15 cellular contexts compared by ENCODE assay signal in the genomic region with DNA sequence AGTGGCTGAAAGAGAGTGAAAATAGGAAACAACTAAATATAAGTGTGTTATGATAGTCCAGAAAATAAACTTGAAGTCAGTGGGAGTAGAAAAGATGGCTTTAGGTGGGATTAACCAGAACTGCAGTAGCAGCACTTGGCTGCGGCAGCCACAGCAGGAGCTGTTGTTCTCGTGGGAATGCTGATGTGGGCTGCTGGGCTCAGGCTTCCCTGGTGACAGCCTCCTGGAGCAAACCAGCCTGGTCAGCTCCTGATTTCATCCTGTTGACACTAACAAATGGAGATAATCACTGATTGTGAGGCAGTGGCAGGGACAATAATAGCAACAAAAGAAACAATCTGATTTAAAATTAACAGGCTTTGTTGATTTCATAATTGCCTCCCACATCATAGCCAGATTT.
A peak's percentile ranks its signal among the peaks of the same experiment; 100 is the strongest.
DNase-seq lines count a peak whose midpoint lies in the region; ATAC-seq, FAIRE-seq and TF ChIP-seq lines count a peak whose summit lies in the region.
"Had no signal": no experiment of that assay in that cellular context is flagged by ENCODE, and none has a peak within 500 bp of the region (broad histone marks: within the 10 kb centered on the region; RNA-seq: fewer than 3 reads in every experiment).

No MANE protein-coding gene starts in this region.

- H3K56ac ChIP-seq in H9 (ENCODE audit: insufficient read length, low read depth, low read length) (no peak overlapping the region), H1 (replicated peaks; ENCODE audit: insufficient read length, low read depth, low read length) (no peak overlapping the region)

- no peak overlapping the region for H2BK120ac ChIP-seq in H9 (ENCODE audit: low read depth, low read length, poor library complexity, severe bottlenecking)
- H2BK120ac ChIP-seq in H1 (replicated peaks; ENCODE audit: low read depth, low read length): no peak overlapping the region
- H2BK120ac ChIP-seq in mesenchymal stem cell (ENCODE audit: low read depth, low read length): no peak overlapping the region

- no peak overlapping the region for H3K4ac ChIP-seq in H9 (ENCODE audit: low read depth, low read length)
- H3K4ac ChIP-seq in H1 (replicated peaks; ENCODE audit: insufficient read length, low read depth, low read length): no peak overlapping the region
- no peak overlapping the region for H3K4ac ChIP-seq in mesenchymal stem cell (ENCODE audit: low read depth in 1 of 2, low read length in 2 of 2)

- H3K9me3 Mint-ChIP-seq in H9: no peaks in the 10 kb centered on the region
- H3K9me3 Mint-ChIP-seq: activated CD8-positive, alpha-beta T cell treated with anti-CD3 and anti-CD28 coated beads for 36 hours; stimulated activated naive B cell treated with anti-CD40 and anti-IgM and Interleukin-4, amounts not matched to agents 10 μg/mL and 1 μg/mL and 100 μg/mL, for 72 hours had no signal

- no peaks in the 10 kb centered on the region for H3K4me1 ChIP-seq in A549
- peaks cover 11% of the 10 kb centered on the region; the same call in 1 of the 2 replicates for H3K4me1 ChIP-seq in H9 (ENCODE audit: insufficient read depth, low read length)
- H3K4me1 ChIP-seq in H1 (replicated peaks in 1 of 4; ENCODE audit: control insufficient read depth in 3 of 4, insufficient read depth in 4 of 4, low read length in 3 of 4): peaks cover 16 to 29% (median 24%) of the 10 kb centered on the region in 4 experiments
- H3K4me1 ChIP-seq in mesenchymal stem cell (ENCODE audit: control insufficient read depth, insufficient read depth, low read depth, low read length): peaks cover 8% of the 10 kb centered on the region
- H3K4me1 ChIP-seq in SJCRH30: no peaks in the 10 kb centered on the region
- no peaks in the 10 kb centered on the region for H3K4me1 ChIP-seq in PC-9 (replicated peaks; ENCODE audit: insufficient read depth)

- TF ChIP-seq POLR2A in A549 (IDR thresholded peaks at IDR 0.05; ENCODE audit: low read length) (no peak), H1 (IDR thresholded peaks at IDR 0.05; ENCODE audit: control extremely low read depth in 1 of 2, low read depth in 2 of 2, low read length in 2 of 2) (no peak)

- H4K91ac ChIP-seq in H9 (ENCODE audit: insufficient read length, low read depth, low read length) (no peak overlapping the region), H1 (replicated peaks; ENCODE audit: insufficient read length, low read length) (no peak overlapping the region), mesenchymal stem cell (ENCODE audit: low read length) (no peak overlapping the region)

- H3K4me2 ChIP-seq in A549: no peak overlapping the region
- H3K4me2 ChIP-seq in H9 (ENCODE audit: insufficient read depth, insufficient read length, low read length): no peak overlapping the region
- H3K4me2 ChIP-seq in H1 (ENCODE audit: insufficient read depth in 1 of 2, low read depth in 2 of 2, low read length in 2 of 2): peak overlapping the region in 1 of 2 experiments; percentile 31; a peak in 2 of 4 replicates
- no peak overlapping the region for H3K4me2 ChIP-seq in mesenchymal stem cell (ENCODE audit: low read length, poor library complexity, severe bottlenecking)
- no peak overlapping the region for H3K4me2 ChIP-seq in PC-9

- no peaks in the 10 kb centered on the region for H3K27me3 ChIP-seq in H9 (ENCODE audit: insufficient read depth, low read length)
- H3K27me3 ChIP-seq in H1 (replicated peaks in 1 of 4; ENCODE audit: control insufficient read depth in 3 of 4, extremely low read depth in 1 of 4, insufficient read depth in 3 of 4, low read length in 3 of 4): no peaks in the 10 kb centered on the region
- H3K27me3 ChIP-seq in mesenchymal stem cell (ENCODE audit: control insufficient read depth in 1 of 2, insufficient read depth in 1 of 2, low read length in 2 of 2): no peaks in the 10 kb centered on the region
- no peaks in the 10 kb centered on the region for H3K27me3 ChIP-seq in SJCRH30
- no peaks in the 10 kb centered on the region for H3K27me3 ChIP-seq in PC-9 (ENCODE audit: insufficient read depth, low read depth)
- H3K27me3 ChIP-seq: left lung had no signal

- H2BK5ac ChIP-seq in H9 (ENCODE audit: insufficient read length, low read length): no peak overlapping the region
- H2BK5ac ChIP-seq in H1 (ENCODE audit: low read depth, low read length): no peak overlapping the region; the same call in 1 of the 2 replicates
- H2BK5ac ChIP-seq in mesenchymal stem cell (ENCODE audit: low read depth, low read length, poor library complexity, severe bottlenecking): no peak overlapping the region

- H3K79me2 ChIP-seq in H9 (ENCODE audit: insufficient read depth, low read length): peaks cover 6% of the 10 kb centered on the region; the same call in 1 of the 2 replicates
- peaks cover 0 to 62% of the 10 kb centered on the region in 2 experiments; a peak in 2 of 4 replicates for H3K79me2 ChIP-seq in H1 (ENCODE audit: control insufficient read depth in 1 of 2, insufficient read depth in 2 of 2, low read length in 2 of 2)
- H3K79me2 ChIP-seq in PC-9 (ENCODE audit: low read depth): peaks cover 17% of the 10 kb centered on the region

- H2BK20ac ChIP-seq in H9 (ENCODE audit: low read depth, low read length, poor library complexity, severe bottlenecking) (no peak overlapping the region), H1 (ENCODE audit: low read length) (no peak overlapping the region)

- H4K8ac ChIP-seq in H9 (replicated peaks; ENCODE audit: insufficient read length, low read depth, low read length): no peak overlapping the region
- no peak overlapping the region for H4K8ac ChIP-seq in H1 (ENCODE audit: extremely low read depth, insufficient read depth, low read length)
- H4K8ac ChIP-seq in mesenchymal stem cell (ENCODE audit: low read length): no peak overlapping the region

- ATAC-seq in A549: peak; percentile 40 to 46; a peak in 3 of 6 replicates
- no peak for ATAC-seq in HG03442 (IDR thresholded peaks at IDR 0.05; ENCODE audit: unreplicated experiment)
- ATAC-seq: activated CD8-positive, alpha-beta T cell treated with anti-CD3 and anti-CD28 coated beads for 36 hours; left lung; stimulated activated naive B cell treated with anti-CD40 and anti-IgM and Interleukin-4, amounts not matched to agents 10 μg/mL and 1 μg/mL and 100 μg/mL, for 72 hours had no signal

- H3K27ac ChIP-seq in A549: no peak overlapping the region
- no peak overlapping the region for H3K27ac ChIP-seq in H9 (ENCODE audit: insufficient read length, low read depth, low read length)
- no peak overlapping the region for H3K27ac ChIP-seq in H1 (ENCODE audit: low read depth, low read length)
- H3K27ac ChIP-seq in mesenchymal stem cell (ENCODE audit: low read length, poor library complexity, severe bottlenecking): no peak overlapping the region
- no peak overlapping the region for H3K27ac ChIP-seq in SJCRH30
- no peak overlapping the region for H3K27ac ChIP-seq in PC-9
- H3K27ac ChIP-seq: left lung, parathyroid adenoma had no signal

- TF ChIP-seq EP300 in A549 (IDR thresholded peaks at IDR 0.05): no peak
- no peak for TF ChIP-seq EP300 in H1 (IDR thresholded peaks at IDR 0.05; ENCODE audit: borderline replicate concordance in 1 of 2, low read depth in 2 of 2, low read length in 2 of 2)

- H2BK12ac ChIP-seq in H9 (ENCODE audit: insufficient read length, low read depth, low read length) (no peak overlapping the region), H1 (ENCODE audit: low read depth, low read length) (peak overlapping the region; percentile 60; the same call in 1 of the 2 replicates), mesenchymal stem cell (ENCODE audit: low read length in 2 of 2) (no peak overlapping the region)

- H3K36me3 ChIP-seq in H1 (ENCODE audit: control insufficient read depth in 2 of 4, insufficient read depth in 4 of 4, low read length in 3 of 4) (no peaks in the 10 kb centered on the region; a peak in 1 of 8 replicates), mesenchymal stem cell (ENCODE audit: control insufficient read depth in 1 of 2, insufficient read depth in 2 of 2, low read depth in 1 of 2, low read length in 2 of 2) (no peaks in the 10 kb centered on the region), SJCRH30 (no peaks in the 10 kb centered on the region), PC-9 (ENCODE audit: low read depth) (no peaks in the 10 kb centered on the region)
- H3K36me3 ChIP-seq: left lung had no signal

- no peak overlapping the region for H2AFZ ChIP-seq in H9 (ENCODE audit: low read length)
- no peak overlapping the region for H2AFZ ChIP-seq in H1 (ENCODE audit: low read length)
- H2AFZ ChIP-seq in mesenchymal stem cell (ENCODE audit: low read depth, low read length): no peak overlapping the region
- no peak overlapping the region for H2AFZ ChIP-seq in PC-9
- H2AFZ ChIP-seq: parathyroid adenoma had no signal

- CTCF ChIA-PET in A549 (lab: Yijun Ruan, JAX): no interaction called here
- CTCF ChIA-PET in H1 (lab: Charles Lee; ENCODE audit: partially characterized antibody): interaction anchor here (0.8 to 1.8 kb wide), 5 partner anchors 16 to 142 kb away, joined by 3 to 7 read pairs (median 3); no protein-coding TSS in a partner anchor
- CTCF ChIA-PET in PC-9 (lab: Charles Lee): interaction anchor here (0.5 kb wide), 1 partner anchor 65 kb away, joined by 3 read pairs; no protein-coding TSS in a partner anchor

- no peak for TF ChIP-seq RAD21 in A549 (conservative IDR thresholded peaks at IDR 0.05 in 1 of 2, IDR thresholded peaks at IDR 0.05 in 1 of 2)
- no peak; a peak in 1 of 4 replicates for TF ChIP-seq RAD21 in H1 (IDR thresholded peaks at IDR 0.05 in 1 of 2, conservative IDR thresholded peaks at IDR 0.05 in 1 of 2; ENCODE audit: low read depth in 2 of 2, low read length in 2 of 2)

- H3K14ac ChIP-seq in H9 (ENCODE audit: insufficient read depth, low read length): no peak overlapping the region
- H3K14ac ChIP-seq in H1 (ENCODE audit: insufficient read length): no peak overlapping the region
- H3K14ac ChIP-seq in mesenchymal stem cell (ENCODE audit: low read length in 2 of 2): no peak overlapping the region

- H4K20me1 ChIP-seq in H9 (ENCODE audit: control insufficient read depth, insufficient read depth, insufficient read length) (no peaks in the 10 kb centered on the region), H1 (replicated peaks in 1 of 2; ENCODE audit: control insufficient read depth in 1 of 2, insufficient read depth in 2 of 2, low read length in 2 of 2) (peaks cover 0 to 10% of the 10 kb centered on the region in 2 experiments), PC-9 (ENCODE audit: insufficient read depth) (peaks cover 6% of the 10 kb centered on the region; the same call in 1 of the 2 replicates)

- H3K9me2 ChIP-seq in PC-9 (ENCODE audit: insufficient read depth): no peaks in the 10 kb centered on the region

- BruUV-seq in PC-9 (replicated peaks; lab: Mats Ljungman, UMichigan): no TSS peak

- no peak overlapping the region for H3K9ac ChIP-seq in H9 (ENCODE audit: extremely low read depth, insufficient read length, low read length)
- no peak overlapping the region for H3K9ac ChIP-seq in H1 (replicated peaks in 1 of 4; ENCODE audit: extremely low read depth in 1 of 4, low read depth in 3 of 4, low read length in 3 of 4)
- H3K9ac ChIP-seq in mesenchymal stem cell (ENCODE audit: low read length): no peak overlapping the region
- H3K9ac ChIP-seq: parathyroid adenoma had no signal

- POLR2A ChIA-PET in A549 (lab: Yijun Ruan, JAX): no interaction called here
- POLR2A ChIA-PET in H1 (lab: Charles Lee; ENCODE audit: partially characterized antibody): no interaction called here
- POLR2A ChIA-PET in PC-9 (lab: Charles Lee; ENCODE audit: unreplicated experiment): no interaction called here

- H2AK5ac ChIP-seq in H9 (ENCODE audit: insufficient read length, low read length) (no peak overlapping the region), H1 (ENCODE audit: low read depth, low read length) (no peak overlapping the region), mesenchymal stem cell (ENCODE audit: low read length, severe bottlenecking) (no peak overlapping the region)

- no peak for DNase-seq in A549 (ENCODE audit: low read depth in 1 of 2, low spot score in 1 of 2)
- no peak for DNase-seq in H9
- DNase-seq in H1 (ENCODE audit: low read depth in 1 of 2, low spot score in 2 of 2): no peak
- peak; percentile 24 for DNase-seq in mesenchymal stem cell
- no peak for DNase-seq in SJCRH30
- DNase-seq in PC-9: no peak
- DNase-seq in NCI-H524 (lab: John Stamatoyannopoulos, UW): no peak
- DNase-seq: activated CD8-positive, alpha-beta T cell treated with anti-CD3 and anti-CD28 coated beads for 36 hours; activated naive CD4-positive, alpha-beta T cell; AML-193; left lung; NCI-H2171 treated with DMSO at 0.1 percent for 48 hours; stimulated activated naive B cell treated with anti-CD40 and anti-IgM and Interleukin-4, amounts not matched to agents 10 μg/mL and 1 μg/mL and 100 μg/mL, for 72 hours had no signal

- H3K18ac ChIP-seq in H9 (ENCODE audit: insufficient read length, low read depth, low read length) (no peak overlapping the region), H1 (ENCODE audit: extremely low read depth, low read length) (0 out of 2 replicates have a peak overlapping the region, but pooled peaks have one; percentile 10), mesenchymal stem cell (ENCODE audit: low read depth in 1 of 2, low read length in 2 of 2) (no peak overlapping the region)

- H3K23ac ChIP-seq in H9 (ENCODE audit: insufficient read length, low read depth, low read length): no peak overlapping the region
- H3K23ac ChIP-seq in H1 (ENCODE audit: insufficient read length): no peak overlapping the region
- no peak overlapping the region for H3K23ac ChIP-seq in mesenchymal stem cell (ENCODE audit: low read length in 2 of 2)

- no peak overlapping the region for H3T11ph ChIP-seq in H9 (ENCODE audit: low read length)

- H3F3A ChIP-seq in PC-9 (ENCODE audit: insufficient read depth, low read depth): no peaks in the 10 kb centered on the region

- H3K79me1 ChIP-seq in H9 (ENCODE audit: insufficient read depth, low read depth, low read length, poor library complexity, severe bottlenecking): peaks cover 4% of the 10 kb centered on the region
- H3K79me1 ChIP-seq in H1 (ENCODE audit: low read depth, low read length): peaks cover 7% of the 10 kb centered on the region; the same call in 1 of the 2 replicates
- H3K79me1 ChIP-seq in mesenchymal stem cell (replicated peaks; ENCODE audit: low read length, poor library complexity, severe bottlenecking): peaks cover 32% of the 10 kb centered on the region

- intact Hi-C loops in PC-9 (cut with micrococcal nuclease; ENCODE audit: unreplicated experiment): no loop called here

- 81% methylated on average over 2 of the region's 2 CpGs for WGBS in A549 (ENCODE audit: missing lambda C conversion rate)
- no CpG with 5 or more reads among the region's 2 CpGs for WGBS in H9 (ENCODE audit: extremely low coverage, insufficient read length, low lambda C conversion rate)
- WGBS in H1 (ENCODE audit: extremely low coverage in 1 of 2, insufficient coverage in 1 of 2, insufficient read length in 1 of 2, insufficient replicate concordance in 2 of 2, low coverage in 1 of 2, low lambda C conversion rate in 2 of 2, missing lambda C conversion rate in 1 of 2), 2 experiments: 47% methylated on average over 2 of the region's 2 CpGs; no CpG with 5 or more reads in 1 of the 2 experiments
- 34% methylated on average over 2 of the region's 2 CpGs for WGBS in mesenchymal stem cell

- H3K9me3 ChIP-seq in A549 (no peaks in the 10 kb centered on the region), H9 (ENCODE audit: control insufficient read depth, low read depth, low read length) (no peaks in the 10 kb centered on the region), H1 (ENCODE audit: insufficient read depth in 2 of 2, low read depth in 1 of 2, low read length in 1 of 2) (no peaks in the 10 kb centered on the region; a peak in 1 of 4 replicates), mesenchymal stem cell (ENCODE audit: control insufficient read depth, low read length) (no peaks in the 10 kb centered on the region), SJCRH30 (replicated peaks) (no peaks in the 10 kb centered on the region), PC-9 (ENCODE audit: insufficient read depth, low read depth) (no peaks in the 10 kb centered on the region)
- H3K9me3 ChIP-seq: left lung had no signal

- H3K4me1 Mint-ChIP-seq in H9: peaks cover 57 to 64% of the 10 kb centered on the region in 2 experiments

- no peaks in the 10 kb centered on the region for H3K27me3 Mint-ChIP-seq in H9 (ENCODE audit: low read depth)
- H3K27me3 Mint-ChIP-seq: activated CD8-positive, alpha-beta T cell treated with anti-CD3 and anti-CD28 coated beads for 36 hours; stimulated activated naive B cell treated with anti-CD40 and anti-IgM and Interleukin-4, amounts not matched to agents 10 μg/mL and 1 μg/mL and 100 μg/mL, for 72 hours had no signal

- peak overlapping the region in 2 of 3 experiments; percentile 10 to 81; a peak in 4 of 7 replicates for H3K27ac Mint-ChIP-seq in H9
- H3K27ac Mint-ChIP-seq: activated CD8-positive, alpha-beta T cell treated with anti-CD3 and anti-CD28 coated beads for 36 hours had no signal

- no peak overlapping the region for H2BK15ac ChIP-seq in H9 (ENCODE audit: low read depth, low read length)
- H2BK15ac ChIP-seq in H1 (ENCODE audit: low read length): no peak overlapping the region
- H2BK15ac ChIP-seq in mesenchymal stem cell (ENCODE audit: low read depth, poor library complexity, severe bottlenecking): no peak overlapping the region

- H3K4me3 ChIP-seq in A549 (no peak overlapping the region), H1 (ENCODE audit: extremely low read depth in 1 of 4, insufficient read depth in 2 of 4, low read depth in 3 of 4, low read length in 4 of 4) (no peak overlapping the region), mesenchymal stem cell (ENCODE audit: insufficient read depth in 1 of 2, low read depth in 1 of 2, low read length in 2 of 2) (no peak overlapping the region), SJCRH30 (no peak overlapping the region), PC-9 (no peak overlapping the region)
- H3K4me3 ChIP-seq: left lung had no signal

- H3K23me2 ChIP-seq in H9 (ENCODE audit: insufficient read length, low read depth, low read length, poor library complexity, severe bottlenecking) (no peaks in the 10 kb centered on the region), H1 (ENCODE audit: low read depth, low read length) (peaks cover 5% of the 10 kb centered on the region; the same call in 1 of the 2 replicates)

- TF ChIP-seq CTCF in A549 (IDR thresholded peaks at IDR 0.05) (no peak), H9 (conservative IDR thresholded peaks at IDR 0.05) (no peak), H1 (IDR thresholded peaks at IDR 0.05; ENCODE audit: control extremely low read depth in 1 of 3, insufficient read depth in 1 of 3, low read depth in 1 of 3, low read length in 3 of 3) (no peak), PC-9 (conservative IDR thresholded peaks at IDR 0.05) (no peak)

- peaks cover 0 to 4% (median 2%) of the 10 kb centered on the region in 3 experiments; a peak in 2 of 7 replicates for H3K36me3 Mint-ChIP-seq in H9 (ENCODE audit: insufficient read depth in 1 of 3, low read depth in 3 of 3)

- peak overlapping the region in 1 of 2 experiments; percentile 2; a peak in 1 of 5 replicates for H3K4me3 Mint-ChIP-seq in H9
- H3K4me3 Mint-ChIP-seq: activated CD8-positive, alpha-beta T cell treated with anti-CD3 and anti-CD28 coated beads for 36 hours; stimulated activated naive B cell treated with anti-CD40 and anti-IgM and Interleukin-4, amounts not matched to agents 10 μg/mL and 1 μg/mL and 100 μg/mL, for 72 hours had no signal

- FAIRE-seq in A549 (lab: Jason Lieb, UNC): no peak
- FAIRE-seq in H1 (lab: Jason Lieb, UNC): peak; percentile 66

- H4K5ac ChIP-seq in H9 (ENCODE audit: insufficient read length, low read depth, low read length) (no peak overlapping the region), H1 (ENCODE audit: insufficient read length, low read depth, low read length) (no peak overlapping the region)
